ENCODE assay signal across 15 cellular contexts in the genomic region with DNA sequence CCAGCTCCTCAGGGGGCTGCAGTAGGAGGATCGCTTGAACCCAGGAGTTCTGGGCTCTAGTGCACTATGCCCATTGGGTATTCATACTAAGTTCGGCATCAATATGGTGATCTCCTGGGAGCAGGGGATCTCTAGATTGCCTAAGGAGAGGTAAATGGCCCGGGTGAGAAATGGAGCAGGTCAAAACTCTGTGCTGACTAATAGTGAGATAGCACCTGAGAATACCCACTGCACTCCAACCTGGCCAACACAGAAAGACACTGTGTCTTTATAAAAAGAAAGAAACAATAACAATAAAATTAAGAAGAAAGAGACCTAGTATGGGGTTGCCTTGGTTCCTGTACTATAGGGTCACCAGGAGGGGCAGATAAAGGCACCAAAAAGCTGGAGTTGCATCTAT. TPM values are rescaled to one million over a fixed set of nuclear protein-coding genes. Genes with fewer than 3 reads are reported as not detected.
DNase-seq lines count a peak whose midpoint lies in the region; FAIRE-seq and TF ChIP-seq lines count a peak whose summit lies in the region.
"Had no signal": no experiment of that assay in that cellular context is flagged by ENCODE, and none has a peak within 500 bp of the region (broad histone marks: within the 10 kb centered on the region; RNA-seq: fewer than 3 reads in every experiment).

No MANE protein-coding gene starts in this region.

- no peak for TF ChIP-seq RAD21 in H1 (IDR thresholded peaks at IDR 0.05 in 1 of 2, conservative IDR thresholded peaks at IDR 0.05 in 1 of 2; ENCODE audit: low read depth in 2 of 2, low read length in 2 of 2)

- TF ChIP-seq EP300 in H1 (IDR thresholded peaks at IDR 0.05; ENCODE audit: borderline replicate concordance in 1 of 2, low read depth in 2 of 2, low read length in 2 of 2): no peak

- no peaks in the 10 kb centered on the region for H3K36me3 ChIP-seq in OCI-LY3 (replicated peaks; ENCODE audit: low read depth, low read length)
- H3K36me3 ChIP-seq in H1 (ENCODE audit: control insufficient read depth in 2 of 4, insufficient read depth in 4 of 4, low read length in 3 of 4): no peaks in the 10 kb centered on the region
- H3K36me3 ChIP-seq in smooth muscle cell (ENCODE audit: low read depth): no peaks in the 10 kb centered on the region
- H3K36me3 ChIP-seq: Peyer's patch had no signal

- H3K9me3 Mint-ChIP-seq in Calu3 (ENCODE audit: low read depth, unreplicated experiment): no peaks in the 10 kb centered on the region

- H3K9ac ChIP-seq in OCI-LY3 (ENCODE audit: low read length): no peak overlapping the region
- no peak overlapping the region for H3K9ac ChIP-seq in H1 (replicated peaks in 1 of 4; ENCODE audit: extremely low read depth in 1 of 4, low read depth in 3 of 4, low read length in 3 of 4)
- H3K9ac ChIP-seq in smooth muscle cell (ENCODE audit: low read depth): no peak overlapping the region

- 100% methylated on average over 3 of the region's 3 CpGs; no CpG with 5 or more reads in 1 of the 2 experiments for WGBS in H1 (ENCODE audit: extremely low coverage in 1 of 2, insufficient coverage in 1 of 2, insufficient read length in 1 of 2, insufficient replicate concordance in 2 of 2, low coverage in 1 of 2, low lambda C conversion rate in 2 of 2, missing lambda C conversion rate in 1 of 2), 2 experiments
- 92% methylated on average over 3 of the region's 3 CpGs for WGBS in smooth muscle cell (ENCODE audit: low lambda C conversion rate)

- TF ChIP-seq POLR2A in H1 (IDR thresholded peaks at IDR 0.05; ENCODE audit: control extremely low read depth in 1 of 2, low read depth in 2 of 2, low read length in 2 of 2): no peak

- H3K4me3 ChIP-seq in OCI-LY3 (ENCODE audit: low read length) (peak overlapping the region; percentile 1; the same call in 1 of the 2 replicates), H1 (ENCODE audit: extremely low read depth in 1 of 4, insufficient read depth in 2 of 4, low read depth in 3 of 4, low read length in 4 of 4) (no peak overlapping the region), smooth muscle cell (no peak overlapping the region)
- H3K4me3 ChIP-seq: Peyer's patch had no signal

- no peak overlapping the region for H3K4ac ChIP-seq in H1 (replicated peaks; ENCODE audit: insufficient read length, low read depth, low read length)

- no peaks in the 10 kb centered on the region for H3K79me2 ChIP-seq in OCI-LY3 (ENCODE audit: low read length)
- H3K79me2 ChIP-seq in H1 (ENCODE audit: control insufficient read depth in 1 of 2, insufficient read depth in 2 of 2, low read length in 2 of 2): no peaks in the 10 kb centered on the region
- no peaks in the 10 kb centered on the region for H3K79me2 ChIP-seq in smooth muscle cell (ENCODE audit: low read depth)

- H3K4me2 ChIP-seq in OCI-LY3 (ENCODE audit: low read length): peak overlapping the region; percentile 56
- no peak overlapping the region for H3K4me2 ChIP-seq in H1 (ENCODE audit: insufficient read depth in 1 of 2, low read depth in 2 of 2, low read length in 2 of 2)
- H3K4me2 ChIP-seq in smooth muscle cell: no peak overlapping the region

- H3K23me2 ChIP-seq in H1 (ENCODE audit: low read depth, low read length): no peaks in the 10 kb centered on the region

- CTCF ChIA-PET in Calu3 (lab: Charles Lee) (interaction anchor here (2.7 kb wide), 1 partner anchor 9 kb away, joined by 8 read pairs; no protein-coding TSS in a partner anchor), H1 (lab: Charles Lee; ENCODE audit: partially characterized antibody) (interaction anchor here (7.0 to 10.3 kb wide), 2 partner anchors 9 to 246 kb away, joined by 52 to 69 read pairs; no protein-coding TSS in a partner anchor)

- BruUV-seq in Calu3 (replicated peaks; lab: Mats Ljungman, UMichigan): no TSS peak

- no peak overlapping the region for H4K8ac ChIP-seq in H1 (ENCODE audit: extremely low read depth, insufficient read depth, low read length)

- peaks cover 17% of the 10 kb centered on the region for H3F3A ChIP-seq in smooth muscle cell (ENCODE audit: low read depth)

- no peaks in the 10 kb centered on the region for H3K27me3 ChIP-seq in OCI-LY3 (ENCODE audit: low read depth, low read length)
- no peaks in the 10 kb centered on the region for H3K27me3 ChIP-seq in H1 (replicated peaks in 1 of 4; ENCODE audit: control insufficient read depth in 3 of 4, extremely low read depth in 1 of 4, insufficient read depth in 3 of 4, low read length in 3 of 4)
- H3K27me3 ChIP-seq in smooth muscle cell (ENCODE audit: low read depth): no peaks in the 10 kb centered on the region
- H3K27me3 ChIP-seq: Peyer's patch had no signal

- H3K4me1 ChIP-seq in OCI-LY3 (ENCODE audit: low read length) (peaks cover 58% of the 10 kb centered on the region), H1 (replicated peaks in 1 of 4; ENCODE audit: control insufficient read depth in 3 of 4, insufficient read depth in 4 of 4, low read length in 3 of 4) (peaks cover 1 to 14% (median 4%) of the 10 kb centered on the region in 4 experiments; a peak in 4 of 7 replicates), smooth muscle cell (ENCODE audit: low read depth) (peaks cover 3% of the 10 kb centered on the region)
- H3K4me1 ChIP-seq: Caco-2 had no signal

- H2BK12ac ChIP-seq in H1 (ENCODE audit: low read depth, low read length): no peak overlapping the region

- H3K18ac ChIP-seq in H1 (ENCODE audit: extremely low read depth, low read length): no peak overlapping the region

- FAIRE-seq in GM18507 (lab: Jason Lieb, UNC) (peak; percentile 52), H1 (lab: Jason Lieb, UNC) (no peak)

- no peak overlapping the region for H4K91ac ChIP-seq in H1 (replicated peaks; ENCODE audit: insufficient read length, low read length)

- H3K4me1 Mint-ChIP-seq in Calu3 (ENCODE audit: low read depth, unreplicated experiment): peaks cover 58% of the 10 kb centered on the region

- H3K27ac Mint-ChIP-seq in Calu3 (ENCODE audit: unreplicated experiment): peak overlapping the region; percentile 46

- no peak overlapping the region for H2BK120ac ChIP-seq in H1 (replicated peaks; ENCODE audit: low read depth, low read length)

- H3K79me1 ChIP-seq in H1 (ENCODE audit: low read depth, low read length): no peaks in the 10 kb centered on the region

- DNase-seq in Calu3: no peak
- no peak for DNase-seq in GM18507 (ENCODE audit: extremely low spot score, insufficient read length, low read depth)
- DNase-seq in H1 (ENCODE audit: low read depth in 1 of 2, low spot score in 2 of 2): no peak
- no peak for DNase-seq in NCI-H1092 treated with DMSO at 0.1 percent for 48 hours (lab: John Stamatoyannopoulos, UW)
- no peak for DNase-seq in activated CD4-positive, CD25-positive, alpha-beta regulatory T cell (lab: John Stamatoyannopoulos, UW)
- no peak for DNase-seq in smooth muscle cell (lab: John Stamatoyannopoulos, UW; ENCODE audit: unreplicated experiment)
- DNase-seq: Caco-2, KBM-7, NCI-H1436 treated with DMSO at 0.1 percent for 48 hours, NCI-H2029 treated with DMSO at 0.1 percent for 48 hours, NCI-H2171 treated with DMSO at 0.1 percent for 48 hours, NCI-H774, Peyer's patch, SHP77 had no signal

- POLR2A ChIA-PET in H1 (lab: Charles Lee; ENCODE audit: partially characterized antibody): interaction anchor here (1.2 to 3.5 kb wide), 3 partner anchors 9 to 20 kb away, joined by 3 to 27 read pairs (median 4); partner anchors contain the start of gene DUSP12

- H2BK5ac ChIP-seq in H1 (ENCODE audit: low read depth, low read length): no peak overlapping the region

- no peak overlapping the region for H4K5ac ChIP-seq in H1 (ENCODE audit: insufficient read length, low read depth, low read length)

- no peaks in the 10 kb centered on the region for H3K36me3 Mint-ChIP-seq in Calu3 (ENCODE audit: insufficient read depth, unreplicated experiment)

- no peak overlapping the region for H2AK5ac ChIP-seq in H1 (ENCODE audit: low read depth, low read length)

- H3K56ac ChIP-seq in H1 (replicated peaks; ENCODE audit: insufficient read length, low read depth, low read length): no peak overlapping the region

- H2AFZ ChIP-seq in OCI-LY3 (ENCODE audit: low read depth, low read length) (no peak overlapping the region), H1 (ENCODE audit: low read length) (no peak overlapping the region), smooth muscle cell (ENCODE audit: low read depth) (no peak overlapping the region)

- no peak for TF ChIP-seq CTCF in Calu3 (IDR thresholded peaks at IDR 0.05; ENCODE audit: unreplicated experiment)
- no peak for TF ChIP-seq CTCF in OCI-LY3 (IDR thresholded peaks at IDR 0.05; ENCODE audit: low read depth, low read length)
- no peak for TF ChIP-seq CTCF in H1 (IDR thresholded peaks at IDR 0.05; ENCODE audit: control extremely low read depth in 1 of 3, insufficient read depth in 1 of 3, low read depth in 1 of 3, low read length in 3 of 3)
- TF ChIP-seq CTCF in smooth muscle cell (IDR thresholded peaks at IDR 0.05; ENCODE audit: borderline replicate concordance, insufficient read depth, poor library complexity, severe bottlenecking): no peak

- H3K27ac ChIP-seq in OCI-LY3 (ENCODE audit: low read length): no peak overlapping the region
- H3K27ac ChIP-seq in H1 (ENCODE audit: low read depth, low read length): no peak overlapping the region
- no peak overlapping the region for H3K27ac ChIP-seq in smooth muscle cell (ENCODE audit: low read depth)
- H3K27ac ChIP-seq: Peyer's patch had no signal

- no peak overlapping the region for H3K23ac ChIP-seq in H1 (ENCODE audit: insufficient read length)

- H2BK15ac ChIP-seq in H1 (ENCODE audit: low read length): 0 out of 2 replicates have a peak overlapping the region, but pooled peaks have one; percentile 11

- H4K20me1 ChIP-seq in OCI-LY3 (ENCODE audit: insufficient read depth, low read length) (no peaks in the 10 kb centered on the region), H1 (replicated peaks in 1 of 2; ENCODE audit: control insufficient read depth in 1 of 2, insufficient read depth in 2 of 2, low read length in 2 of 2) (peaks cover 0 to 1% of the 10 kb centered on the region in 2 experiments), smooth muscle cell (ENCODE audit: low read depth) (no peaks in the 10 kb centered on the region)

- H3K9me3 ChIP-seq in OCI-LY3 (ENCODE audit: insufficient read depth, low read length) (no peaks in the 10 kb centered on the region), H1 (ENCODE audit: insufficient read depth in 2 of 2, low read depth in 1 of 2, low read length in 1 of 2) (no peaks in the 10 kb centered on the region), smooth muscle cell (replicated peaks; ENCODE audit: low read depth) (no peaks in the 10 kb centered on the region)
- H3K9me3 ChIP-seq: Caco-2, Peyer's patch had no signal

- H3K27me3 Mint-ChIP-seq in Calu3 (ENCODE audit: unreplicated experiment): no peaks in the 10 kb centered on the region

- intact Hi-C loops in Calu3 (cut with micrococcal nuclease; ENCODE audit: unreplicated experiment): no loop called here

- no peak overlapping the region for H3K4me3 Mint-ChIP-seq in Calu3 (ENCODE audit: low read depth, unreplicated experiment)

- H2BK20ac ChIP-seq in H1 (ENCODE audit: low read length): no peak overlapping the region

- H3K14ac ChIP-seq in H1 (ENCODE audit: insufficient read length): no peak overlapping the region

RNA-seq across cellular contexts. Expression of gene DUSP12, which starts 13.7 kb away (rescaled TPM):
- total RNA-seq in Calu3 (2022) (34.4 and 38.3 TPM in 2 replicates), smooth muscle cell (39.3 and 45.7 TPM in 2 replicates)
- total RNA-seq in H1 (2021; fragmentation: NEBNext Ultra II Directional; extraction: Animal tissue kit (Norgen Biotek cat#: 25700)): 24.4 and 27.6 TPM in 2 replicates
- polyA plus RNA-seq in H1 (2011; rRNA removed) (32.7 and 33.9 TPM in 2 replicates), smooth muscle cell (39.2 and 41.8 TPM in 2 replicates)
- 49.1 TPM for polyA plus RNA-seq in H1 (2011; cell fraction: cytosol; rRNA removed)
- 35.0 TPM for polyA plus RNA-seq in H1 (2011; cell fraction: nucleus; rRNA removed)
- polyA plus RNA-seq in H1 (2012, experiment 1 of 2): 27.1 to 30.5 TPM (median 28.9 TPM) in 4 replicates
- 6.6 TPM for polyA plus RNA-seq in H1 (2012, experiment 2 of 2)
- polyA plus RNA-seq in H1 (2013, experiment 1 of 2): 27.6 TPM
- polyA plus RNA-seq in H1 (2013, experiment 2 of 2): 28.0 TPM
- 16.7 and 21.4 TPM in 2 replicates for polyA minus RNA-seq in H1 (2011; rRNA and poly(A)+ RNA removed)
- 17.5 TPM for polyA minus RNA-seq in H1 (2011; cell fraction: cytosol; rRNA and poly(A)+ RNA removed)
- 24.4 TPM for polyA minus RNA-seq in H1 (2011; cell fraction: nucleus; rRNA and poly(A)+ RNA removed)

RNA-seq across cellular contexts. Expression of gene FCRLB, which starts 14.5 kb away (rescaled TPM):
- 1.8 and 1.9 TPM in 2 replicates for total RNA-seq in Calu3 (2022)
- total RNA-seq in H1 (2021; fragmentation: NEBNext Ultra II Directional; extraction: Animal tissue kit (Norgen Biotek cat#: 25700)): 0.15 and 0.24 TPM in 2 replicates
- polyA plus RNA-seq in H1 (2011; rRNA removed): 0.13 and 0.14 TPM in 2 replicates
- polyA plus RNA-seq in H1 (2011; cell fraction: cytosol; rRNA removed): 0.27 TPM
- polyA plus RNA-seq in H1 (2011; cell fraction: nucleus; rRNA removed): 0.30 TPM
- polyA plus RNA-seq in H1 (2012, experiment 1 of 2): 0.11 to 0.23 TPM (median 0.16 TPM) in 4 replicates
- 0.10 TPM for polyA plus RNA-seq in H1 (2012, experiment 2 of 2)
- 0.20 TPM for polyA plus RNA-seq in H1 (2013, experiment 1 of 2)
- polyA plus RNA-seq in H1 (2013, experiment 2 of 2): 0.13 TPM
- polyA minus RNA-seq in H1 (2011; rRNA and poly(A)+ RNA removed): 0.07 TPM in 1 of 2 replicates, not detected in the other
- 0.73 TPM for polyA minus RNA-seq in H1 (2011; cell fraction: cytosol; rRNA and poly(A)+ RNA removed)
- 0.80 TPM for polyA minus RNA-seq in H1 (2011; cell fraction: nucleus; rRNA and poly(A)+ RNA removed)
- 0.31 and 0.99 TPM in 2 replicates for total RNA-seq in smooth muscle cell
- 0.12 and 0.50 TPM in 2 replicates for polyA plus RNA-seq in smooth muscle cell

RNA-seq across cellular contexts. Expression of gene FCRLA, which starts 28.8 kb away (rescaled TPM):
- total RNA-seq in Calu3 (2022): not detected in 2 replicates
- not detected in 2 replicates for total RNA-seq in H1 (2021; fragmentation: NEBNext Ultra II Directional; extraction: Animal tissue kit (Norgen Biotek cat#: 25700))
- not detected in 2 replicates for polyA plus RNA-seq in H1 (2011; rRNA removed)
- polyA plus RNA-seq in H1 (2011; cell fraction: cytosol; rRNA removed): not detected
- polyA plus RNA-seq in H1 (2011; cell fraction: nucleus; rRNA removed): not detected
- polyA plus RNA-seq in H1 (2012, experiment 1 of 2): not detected in 4 replicates
- polyA plus RNA-seq in H1 (2012, experiment 2 of 2): not detected
- not detected for polyA plus RNA-seq in H1 (2013, experiment 1 of 2)
- not detected for polyA plus RNA-seq in H1 (2013, experiment 2 of 2)
- not detected in 2 replicates for polyA minus RNA-seq in H1 (2011; rRNA and poly(A)+ RNA removed)
- not detected for polyA minus RNA-seq in H1 (2011; cell fraction: cytosol; rRNA and poly(A)+ RNA removed)
- not detected for polyA minus RNA-seq in H1 (2011; cell fraction: nucleus; rRNA and poly(A)+ RNA removed)
- total RNA-seq in smooth muscle cell: 0.40 TPM in 1 of 2 replicates, not detected in the other
- 0.35 TPM in 1 of 2 replicates, not detected in the other for polyA plus RNA-seq in smooth muscle cell
- total RNA-seq: Caco-2 had no signal

RNA-seq across cellular contexts. Expression of gene ATF6, which starts 30.3 kb away (rescaled TPM):
- total RNA-seq in Calu3 (2022) (35.3 and 36.5 TPM in 2 replicates), smooth muscle cell (22.9 and 25.5 TPM in 2 replicates)
- total RNA-seq in H1 (2021; fragmentation: NEBNext Ultra II Directional; extraction: Animal tissue kit (Norgen Biotek cat#: 25700)): 9.9 and 10.0 TPM in 2 replicates
- polyA plus RNA-seq in H1 (2011; rRNA removed) (3.0 and 4.6 TPM in 2 replicates), smooth muscle cell (7.8 and 9.3 TPM in 2 replicates)
- polyA plus RNA-seq in H1 (2011; cell fraction: cytosol; rRNA removed): 5.1 TPM
- 3.0 TPM for polyA plus RNA-seq in H1 (2011; cell fraction: nucleus; rRNA removed)
- polyA plus RNA-seq in H1 (2012, experiment 1 of 2): 5.1 to 6.4 TPM (median 5.6 TPM) in 4 replicates
- polyA plus RNA-seq in H1 (2012, experiment 2 of 2): 0.62 TPM
- 15.5 TPM for polyA plus RNA-seq in H1 (2013, experiment 1 of 2)
- polyA plus RNA-seq in H1 (2013, experiment 2 of 2): 16.6 TPM
- polyA minus RNA-seq in H1 (2011; rRNA and poly(A)+ RNA removed): 14.3 and 18.2 TPM in 2 replicates
- polyA minus RNA-seq in H1 (2011; cell fraction: cytosol; rRNA and poly(A)+ RNA removed): 4.8 TPM
- 14.8 TPM for polyA minus RNA-seq in H1 (2011; cell fraction: nucleus; rRNA and poly(A)+ RNA removed)
